Comparison of ENCODE assay signal across 1 cellular context in genomic region chr6:44039839-44040350, GRCh38.
TF ChIP-seq lines count a peak whose summit lies in the region.

No MANE protein-coding gene starts in this region.

TF ChIP-seq in H1, 55 proteins besides CTCF, POLR2A, EP300 and RAD21:
- TF ChIP-seq, protein P1, sequence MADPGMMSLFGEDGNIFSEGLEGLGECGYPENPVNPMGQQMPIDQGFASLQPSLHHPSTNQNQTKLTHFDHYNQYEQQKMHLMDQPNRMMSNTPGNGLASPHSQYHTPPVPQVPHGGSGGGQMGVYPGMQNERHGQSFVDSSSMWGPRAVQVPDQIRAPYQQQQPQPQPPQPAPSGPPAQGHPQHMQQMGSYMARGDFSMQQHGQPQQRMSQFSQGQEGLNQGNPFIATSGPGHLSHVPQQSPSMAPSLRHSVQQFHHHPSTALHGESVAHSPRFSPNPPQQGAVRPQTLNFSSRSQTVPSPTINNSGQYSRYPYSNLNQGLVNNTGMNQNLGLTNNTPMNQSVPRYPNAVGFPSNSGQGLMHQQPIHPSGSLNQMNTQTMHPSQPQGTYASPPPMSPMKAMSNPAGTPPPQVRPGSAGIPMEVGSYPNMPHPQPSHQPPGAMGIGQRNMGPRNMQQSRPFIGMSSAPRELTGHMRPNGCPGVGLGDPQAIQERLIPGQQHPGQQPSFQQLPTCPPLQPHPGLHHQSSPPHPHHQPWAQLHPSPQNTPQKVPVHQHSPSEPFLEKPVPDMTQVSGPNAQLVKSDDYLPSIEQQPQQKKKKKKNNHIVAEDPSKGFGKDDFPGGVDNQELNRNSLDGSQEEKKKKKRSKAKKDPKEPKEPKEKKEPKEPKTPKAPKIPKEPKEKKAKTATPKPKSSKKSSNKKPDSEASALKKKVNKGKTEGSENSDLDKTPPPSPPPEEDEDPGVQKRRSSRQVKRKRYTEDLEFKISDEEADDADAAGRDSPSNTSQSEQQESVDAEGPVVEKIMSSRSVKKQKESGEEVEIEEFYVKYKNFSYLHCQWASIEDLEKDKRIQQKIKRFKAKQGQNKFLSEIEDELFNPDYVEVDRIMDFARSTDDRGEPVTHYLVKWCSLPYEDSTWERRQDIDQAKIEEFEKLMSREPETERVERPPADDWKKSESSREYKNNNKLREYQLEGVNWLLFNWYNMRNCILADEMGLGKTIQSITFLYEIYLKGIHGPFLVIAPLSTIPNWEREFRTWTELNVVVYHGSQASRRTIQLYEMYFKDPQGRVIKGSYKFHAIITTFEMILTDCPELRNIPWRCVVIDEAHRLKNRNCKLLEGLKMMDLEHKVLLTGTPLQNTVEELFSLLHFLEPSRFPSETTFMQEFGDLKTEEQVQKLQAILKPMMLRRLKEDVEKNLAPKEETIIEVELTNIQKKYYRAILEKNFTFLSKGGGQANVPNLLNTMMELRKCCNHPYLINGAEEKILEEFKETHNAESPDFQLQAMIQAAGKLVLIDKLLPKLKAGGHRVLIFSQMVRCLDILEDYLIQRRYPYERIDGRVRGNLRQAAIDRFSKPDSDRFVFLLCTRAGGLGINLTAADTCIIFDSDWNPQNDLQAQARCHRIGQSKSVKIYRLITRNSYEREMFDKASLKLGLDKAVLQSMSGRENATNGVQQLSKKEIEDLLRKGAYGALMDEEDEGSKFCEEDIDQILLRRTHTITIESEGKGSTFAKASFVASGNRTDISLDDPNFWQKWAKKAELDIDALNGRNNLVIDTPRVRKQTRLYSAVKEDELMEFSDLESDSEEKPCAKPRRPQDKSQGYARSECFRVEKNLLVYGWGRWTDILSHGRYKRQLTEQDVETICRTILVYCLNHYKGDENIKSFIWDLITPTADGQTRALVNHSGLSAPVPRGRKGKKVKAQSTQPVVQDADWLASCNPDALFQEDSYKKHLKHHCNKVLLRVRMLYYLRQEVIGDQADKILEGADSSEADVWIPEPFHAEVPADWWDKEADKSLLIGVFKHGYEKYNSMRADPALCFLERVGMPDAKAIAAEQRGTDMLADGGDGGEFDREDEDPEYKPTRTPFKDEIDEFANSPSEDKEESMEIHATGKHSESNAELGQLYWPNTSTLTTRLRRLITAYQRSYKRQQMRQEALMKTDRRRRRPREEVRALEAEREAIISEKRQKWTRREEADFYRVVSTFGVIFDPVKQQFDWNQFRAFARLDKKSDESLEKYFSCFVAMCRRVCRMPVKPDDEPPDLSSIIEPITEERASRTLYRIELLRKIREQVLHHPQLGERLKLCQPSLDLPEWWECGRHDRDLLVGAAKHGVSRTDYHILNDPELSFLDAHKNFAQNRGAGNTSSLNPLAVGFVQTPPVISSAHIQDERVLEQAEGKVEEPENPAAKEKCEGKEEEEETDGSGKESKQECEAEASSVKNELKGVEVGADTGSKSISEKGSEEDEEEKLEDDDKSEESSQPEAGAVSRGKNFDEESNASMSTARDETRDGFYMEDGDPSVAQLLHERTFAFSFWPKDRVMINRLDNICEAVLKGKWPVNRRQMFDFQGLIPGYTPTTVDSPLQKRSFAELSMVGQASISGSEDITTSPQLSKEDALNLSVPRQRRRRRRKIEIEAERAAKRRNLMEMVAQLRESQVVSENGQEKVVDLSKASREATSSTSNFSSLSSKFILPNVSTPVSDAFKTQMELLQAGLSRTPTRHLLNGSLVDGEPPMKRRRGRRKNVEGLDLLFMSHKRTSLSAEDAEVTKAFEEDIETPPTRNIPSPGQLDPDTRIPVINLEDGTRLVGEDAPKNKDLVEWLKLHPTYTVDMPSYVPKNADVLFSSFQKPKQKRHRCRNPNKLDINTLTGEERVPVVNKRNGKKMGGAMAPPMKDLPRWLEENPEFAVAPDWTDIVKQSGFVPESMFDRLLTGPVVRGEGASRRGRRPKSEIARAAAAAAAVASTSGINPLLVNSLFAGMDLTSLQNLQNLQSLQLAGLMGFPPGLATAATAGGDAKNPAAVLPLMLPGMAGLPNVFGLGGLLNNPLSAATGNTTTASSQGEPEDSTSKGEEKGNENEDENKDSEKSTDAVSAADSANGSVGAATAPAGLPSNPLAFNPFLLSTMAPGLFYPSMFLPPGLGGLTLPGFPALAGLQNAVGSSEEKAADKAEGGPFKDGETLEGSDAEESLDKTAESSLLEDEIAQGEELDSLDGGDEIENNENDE (IDR thresholded peaks at IDR 0.05; ENCODE audit: insufficient replicate concordance, low read length) = no peak
- no peak for TF ChIP-seq BACH1 (IDR thresholded peaks at IDR 0.05; ENCODE audit: low read length)
- TF ChIP-seq RFX5 (IDR thresholded peaks at IDR 0.05; ENCODE audit: borderline replicate concordance, low read depth, low read length) = no peak
- TF ChIP-seq YY1 (IDR thresholded peaks at IDR 0.05; ENCODE audit: low read depth, low read length) = no peak
